ENCODE assay signal across 9 cellular contexts in the genomic region with DNA sequence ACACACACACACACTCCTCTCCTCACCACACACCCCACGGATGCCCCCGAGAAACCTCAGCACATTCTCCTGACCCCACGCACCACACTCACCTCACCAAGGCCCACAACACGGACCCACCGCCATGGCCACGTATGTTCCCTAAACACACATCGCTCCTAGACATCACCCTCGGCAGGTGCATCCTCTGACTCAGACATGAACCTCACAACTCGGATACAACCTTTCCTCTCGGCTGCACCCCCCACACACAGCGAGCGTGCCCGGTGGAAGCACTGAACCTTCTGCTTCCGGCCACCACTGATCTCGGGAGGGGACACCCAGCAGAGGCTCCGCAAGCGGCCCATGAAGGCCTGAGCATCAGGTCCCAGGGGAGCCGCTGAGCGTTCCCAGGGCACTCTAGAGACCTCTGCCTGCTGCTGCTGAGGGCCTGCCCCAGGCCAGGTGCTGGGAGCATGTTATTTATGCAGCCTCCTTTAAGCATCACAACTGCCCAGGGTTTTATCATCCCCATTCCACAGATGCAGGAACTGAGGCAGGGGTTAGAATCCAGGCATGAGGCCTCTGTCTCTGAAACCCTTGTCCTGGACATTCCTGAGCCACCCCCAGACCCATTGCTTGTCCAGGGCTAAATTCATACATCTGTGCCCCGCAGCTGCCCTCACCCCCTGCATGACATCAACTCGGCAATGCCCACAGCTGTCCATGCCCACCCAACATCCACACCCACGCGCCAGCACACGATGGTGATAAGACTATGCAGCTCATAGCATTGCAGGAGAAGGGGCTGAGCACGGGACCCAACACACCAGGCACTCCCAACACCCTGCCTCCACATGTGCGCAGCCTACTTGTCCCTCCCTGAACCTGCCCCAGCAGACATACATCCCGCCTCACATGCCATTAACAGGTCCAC.
A peak's percentile ranks its signal among the peaks of the same experiment; 100 is the strongest.
DNase-seq lines count a peak whose midpoint lies in the region; ATAC-seq and TF ChIP-seq lines count a peak whose summit lies in the region.
"Had no signal": no experiment of that assay in that cellular context is flagged by ENCODE, and none has a peak within 500 bp of the region (broad histone marks: within the 10 kb centered on the region; RNA-seq: fewer than 3 reads in every experiment).

No MANE protein-coding gene starts in this region.

- no peaks in the 10 kb centered on the region for H3K9me3 Mint-ChIP-seq in effector memory CD8-positive, alpha-beta T cell

- H3K27ac Mint-ChIP-seq in effector memory CD8-positive, alpha-beta T cell: no peak overlapping the region

- no peaks in the 10 kb centered on the region for H3K36me3 Mint-ChIP-seq in effector memory CD8-positive, alpha-beta T cell (ENCODE audit: insufficient read depth)

- TF ChIP-seq CTCF in GM10248 (IDR thresholded peaks at IDR 0.05; ENCODE audit: control extremely low read depth, extremely low read depth, low read depth, missing control alignments): no peak

- ATAC-seq in GM19452 (IDR thresholded peaks at IDR 0.05; ENCODE audit: unreplicated experiment) (peak; percentile 93), HG03378 (IDR thresholded peaks at IDR 0.05; ENCODE audit: unreplicated experiment) (peak; percentile 64)
- peak; percentile 26 for ATAC-seq in effector memory CD8-positive, alpha-beta T cell (replicated peaks)

- no peaks in the 10 kb centered on the region for H3K4me1 Mint-ChIP-seq in effector memory CD8-positive, alpha-beta T cell (ENCODE audit: low read depth in 2 of 2)

- peak; percentile 77 for DNase-seq in GM10248 (ENCODE audit: extremely low spot score)
- no peak for DNase-seq in effector memory CD8-positive, alpha-beta T cell
- no peak for DNase-seq in NCI-H1092 (lab: John Stamatoyannopoulos, UW)
- DNase-seq in SW 1271 (lab: John Stamatoyannopoulos, UW): no peak
- no peak for DNase-seq in HuH-7.5 (ENCODE audit: low spot score)
- DNase-seq in AG08395 (ENCODE audit: low spot score): no peak
- DNase-seq: GDM1 had no signal

- no peak overlapping the region for H3K4me3 Mint-ChIP-seq in effector memory CD8-positive, alpha-beta T cell

- peaks cover 45 to 91% of the 10 kb centered on the region in 2 donors for H3K27me3 Mint-ChIP-seq in effector memory CD8-positive, alpha-beta T cell

- POLR2A ChIA-PET in GM10248 (lab: Yijun Ruan, JAX): no interaction called here

- CTCF ChIA-PET in GM10248 (lab: Yijun Ruan, JAX): interaction anchor here (1.1 kb wide), 1 partner anchor 79 kb away, joined by 3 read pairs; no protein-coding TSS in a partner anchor

Comparison
In these comparisons a context has a peak if more than half of its experiments do, and no peak if none do; other contexts are left out.
1. ATAC-seq: peak in every context shown above with its lines; median percentile 93 in GM19452; 64 in HG03378; 26 in effector memory CD8-positive, alpha-beta T cell.